In genomic region chr10:24196426-24197039, GRCh38 we compare ENCODE assay signal across 8 cellular contexts. TPM values are rescaled to one million over a fixed set of nuclear protein-coding genes. Genes with fewer than 3 reads are reported as not detected.
A peak's percentile ranks its signal among the peaks of the same experiment; 100 is the strongest.
DNase-seq lines count a peak whose midpoint lies in the region; ATAC-seq, FAIRE-seq and TF ChIP-seq lines count a peak whose summit lies in the region.

No MANE protein-coding gene starts in this region.

- DNase-seq in D721Med (ENCODE audit: insufficient read length, low spot score) (no peak), HT-29 (ENCODE audit: low spot score) (peak; percentile 91), SK-MEL-5 (ENCODE audit: low read depth, low spot score) (peak; percentile 77), Right ventricle myocardium superior (peak; percentile 77), psoas muscle (peak; percentile 71 to 85)
- DNase-seq in activated naive CD4-positive, alpha-beta T cell treated with anti-CD3 and anti-CD28 coated beads, Interleukin-2, amount 10 ng/mL, durations not matched to agents 7 days and 5 days: peak; percentile 70

- H3K4me3 Mint-ChIP-seq in activated naive CD4-positive, alpha-beta T cell treated with anti-CD3 and anti-CD28 coated beads, Interleukin-2, amount 10 ng/mL, durations not matched to agents 7 days and 5 days: no peak overlapping the region

- no peak for FAIRE-seq in D721Med (lab: Jason Lieb, UNC)

- H3K4me3 ChIP-seq in psoas muscle: no peak overlapping the region

- no peaks in the 10 kb centered on the region for H3K4me1 Mint-ChIP-seq in activated naive CD4-positive, alpha-beta T cell treated with anti-CD3 and anti-CD28 coated beads, Interleukin-2, amount 10 ng/mL, durations not matched to agents 7 days and 5 days

- intact Hi-C loops in Right ventricle myocardium superior (cut with DNase I) (loop anchor here (5.0 to 10.0 kb wide), 2 partner anchors 199 to 318 kb away; no protein-coding TSS in a partner anchor), psoas muscle (cut with DNase I) (loop anchor here (1.0 to 5.0 kb wide), 3 partner anchors 79 to 202 kb away; no protein-coding TSS in a partner anchor)

- ATAC-seq in GM21360 (IDR thresholded peaks at IDR 0.05; ENCODE audit: unreplicated experiment): peak; percentile 63
- peak; percentile 95 for ATAC-seq in Right ventricle myocardium superior (ENCODE audit: poor library complexity)
- ATAC-seq in psoas muscle: peak; percentile 84 to 96 (median 91)
- ATAC-seq in HG02981 (IDR thresholded peaks at IDR 0.05; ENCODE audit: unreplicated experiment): no peak

- H3K36me3 Mint-ChIP-seq in activated naive CD4-positive, alpha-beta T cell treated with anti-CD3 and anti-CD28 coated beads, Interleukin-2, amount 10 ng/mL, durations not matched to agents 7 days and 5 days: no peaks in the 10 kb centered on the region

- H3K27me3 ChIP-seq in psoas muscle (ENCODE audit: insufficient read depth in 3 of 3, low read length in 2 of 3): no peaks in the 10 kb centered on the region

- WGBS in psoas muscle, 3 donors: 23 to 25% (median 25%) methylated on average over 11 of the region's 11 CpGs

- in situ Hi-C loops in SK-MEL-5 (cut with HindIII; ENCODE audit: low pct_unique_long_range_greater_than_20kb, low sequenced_read_pairs): no loop called here

- TF ChIP-seq CTCF in D721Med (IDR thresholded peaks at IDR 0.05; ENCODE audit: insufficient read depth, missing control alignments) (peak; percentile 98), psoas muscle (IDR thresholded peaks at IDR 0.05) (peak; percentile 96)

- H3K4me1 ChIP-seq in psoas muscle: peaks cover 12% of the 10 kb centered on the region

- no peak overlapping the region for H3K27ac Mint-ChIP-seq in activated naive CD4-positive, alpha-beta T cell treated with anti-CD3 and anti-CD28 coated beads, Interleukin-2, amount 10 ng/mL, durations not matched to agents 7 days and 5 days

- H3K27me3 Mint-ChIP-seq in activated naive CD4-positive, alpha-beta T cell treated with anti-CD3 and anti-CD28 coated beads, Interleukin-2, amount 10 ng/mL, durations not matched to agents 7 days and 5 days: peaks cover 4% of the 10 kb centered on the region

- CTCF ChIA-PET in activated naive CD4-positive, alpha-beta T cell treated with anti-CD3 and anti-CD28 coated beads, Interleukin-2, amount 10 ng/mL, durations not matched to agents 7 days and 5 days (lab: Charles Lee): interaction anchor here (0.8 to 2.1 kb wide), 4 partner anchors 50 to 1038 kb away, joined by 3 to 5 read pairs (median 4); no protein-coding TSS in a partner anchor

- no peaks in the 10 kb centered on the region for H3K36me3 ChIP-seq in psoas muscle (ENCODE audit: insufficient read depth in 1 of 2, low read depth in 1 of 2)

- no peaks in the 10 kb centered on the region for H3K9me3 Mint-ChIP-seq in activated naive CD4-positive, alpha-beta T cell treated with anti-CD3 and anti-CD28 coated beads, Interleukin-2, amount 10 ng/mL, durations not matched to agents 7 days and 5 days

- H3K9me3 ChIP-seq in psoas muscle: no peaks in the 10 kb centered on the region

- H3K27ac ChIP-seq in psoas muscle: no peak overlapping the region

RNA-seq across cellular contexts. Expression of gene KIAA1217, which starts 12.4 kb away (rescaled TPM):
- total RNA-seq in HT-29 (2014; rRNA removed; shearing (Covaris generic)): 9.4 and 9.6 TPM in 2 replicates
- 1.5 and 3.7 TPM in 2 replicates for total RNA-seq in SK-MEL-5 (2014; rRNA removed; shearing (Covaris generic))
- polyA plus RNA-seq in SK-MEL-5 (2015; cell fraction: cytosol; rRNA removed): 5.7 and 6.4 TPM in 2 replicates
- polyA plus RNA-seq in SK-MEL-5 (2015; cell fraction: nucleus; rRNA removed): 3.0 and 10.0 TPM in 2 replicates
- total RNA-seq in Right ventricle myocardium superior (38.2 TPM), psoas muscle (100 to 1,000 TPM in 3 of 4 donors, 10 to 100 TPM in 1; 65.9 to 169 (median 133) TPM)
- 10 to 100 TPM in 2 of 3 donors, 1 to 10 TPM in 1; 8.9 to 61.3 (median 34.2) TPM for polyA plus RNA-seq in psoas muscle
